In the genomic region with DNA sequence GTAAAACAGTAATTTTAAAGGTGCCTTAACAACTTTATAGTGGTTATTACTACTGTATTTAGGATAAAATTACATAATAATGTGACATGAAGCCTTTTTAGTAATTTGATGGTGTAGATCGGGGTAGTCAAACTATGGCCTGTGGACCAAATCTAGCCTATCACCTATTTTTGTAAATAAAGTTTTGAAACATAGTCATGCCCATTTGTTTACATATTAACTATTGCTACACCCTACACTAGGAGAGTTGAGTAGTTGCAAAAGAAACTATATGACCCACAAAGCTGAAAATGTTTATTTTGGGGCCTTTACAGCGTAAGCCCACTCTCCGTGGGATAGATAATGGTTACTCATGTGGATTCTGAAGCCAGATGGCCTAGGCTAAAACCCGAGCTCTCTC, we compare ENCODE assay signal across 31 cellular contexts.
"Had no signal": no experiment of that assay in that cellular context is flagged by ENCODE, and none has a peak within 500 bp of the region (broad histone marks: within the 10 kb centered on the region; RNA-seq: fewer than 3 reads in every experiment).

No MANE protein-coding gene starts in this region.

- H3K4me1 ChIP-seq: ascending aorta, SJCRH30 had no signal

- H3K9me3 ChIP-seq: ascending aorta, SJCRH30 had no signal

- H3K27ac ChIP-seq: ascending aorta, cardiac muscle cell, SJCRH30, SK-N-MC, WERI-Rb-1 had no signal

- H3K27me3 ChIP-seq: ascending aorta, cardiac muscle cell, SJCRH30 had no signal

- H3K9me3 Mint-ChIP-seq: activated CD4-positive, alpha-beta memory T cell treated with anti-CD3 and anti-CD28 coated beads, Interleukin-2, amount 10 ng/mL, durations not matched to agents 7 days and 5 days; activated naive CD8-positive, alpha-beta T cell treated with anti-CD3 and anti-CD28 coated beads, Interleukin-2, amount 10 ng/mL, durations not matched to agents 7 days and 5 days; central memory CD8-positive, alpha-beta T cell had no signal

- H3K27me3 Mint-ChIP-seq: activated CD4-positive, alpha-beta memory T cell treated with anti-CD3 and anti-CD28 coated beads, Interleukin-2, amount 10 ng/mL, durations not matched to agents 7 days and 5 days; activated CD8-positive, alpha-beta memory T cell treated with anti-CD3 and anti-CD28 coated beads, Interleukin-2, amount 10 ng/mL, durations not matched to agents 7 days and 5 days; activated naive CD8-positive, alpha-beta T cell treated with anti-CD3 and anti-CD28 coated beads, Interleukin-2, amount 10 ng/mL, durations not matched to agents 7 days and 5 days; central memory CD8-positive, alpha-beta T cell had no signal

- H3K4me3 ChIP-seq: ascending aorta, cardiac muscle cell, SJCRH30, SK-N-MC had no signal

- H3K4me3 Mint-ChIP-seq: activated CD4-positive, alpha-beta memory T cell treated with anti-CD3 and anti-CD28 coated beads, Interleukin-2, amount 10 ng/mL, durations not matched to agents 7 days and 5 days; activated CD8-positive, alpha-beta memory T cell treated with anti-CD3 and anti-CD28 coated beads, Interleukin-2, amount 10 ng/mL, durations not matched to agents 7 days and 5 days; activated naive CD8-positive, alpha-beta T cell treated with anti-CD3 and anti-CD28 coated beads, Interleukin-2, amount 10 ng/mL, durations not matched to agents 7 days and 5 days; central memory CD8-positive, alpha-beta T cell had no signal

- DNase-seq: activated CD4-positive, alpha-beta memory T cell treated with anti-CD3 and anti-CD28 coated beads, Interleukin-2, amount 10 ng/mL, durations not matched to agents 7 days and 5 days; activated CD4-positive, alpha-beta T cell treated with anti-CD3 and anti-CD28 coated beads for 1 hour; activated CD4-positive, alpha-beta T cell treated with anti-CD3 and anti-CD28 coated beads for 48 hours; activated CD4-positive, CD25-positive, alpha-beta regulatory T cell; activated CD8-positive, alpha-beta memory T cell treated with anti-CD3 and anti-CD28 coated beads for 24 hours; activated CD8-positive, alpha-beta memory T cell treated with anti-CD3 and anti-CD28 coated beads, Interleukin-2, amount 10 ng/mL, durations not matched to agents 7 days and 5 days; activated CD8-positive, alpha-beta memory T cell treated with anti-CD3 and anti-CD28 coated beads, Interleukin-2, amount 50 U/mL, for 48 hours; activated effector memory CD4-positive, alpha-beta T cell treated with Interleukin-2 at 50 U/mL for 16 hours; activated naive CD4-positive, alpha-beta T cell treated with anti-CD3 and anti-CD28 coated beads, Interleukin-2, amount 50 U/mL, for 16 hours; activated naive CD8-positive, alpha-beta T cell treated with anti-CD3 and anti-CD28 coated beads, Interleukin-2, amount 10 ng/mL, durations not matched to agents 7 days and 5 days; activated T-cell treated with anti-CD3 and anti-CD28 coated beads, Interleukin-2, amount 50 U/mL, for 48 hours; amygdala; NCI-H1105; NCI-H1417 treated with DMSO at 0.1 percent for 48 hours; NCI-H187 treated with DMSO at 0.1 percent for 48 hours; NCI-H2081; NCI-H2171 treated with DMSO at 0.1 percent for 48 hours; NCI-H2227 treated with DMSO at 0.1 percent for 48 hours; NCI-H446; NCI-H510A treated with DMSO at 0.1 percent for 48 hours; NCI-H69; NCI-H82; SHP77; SJCRH30; T1000; WERI-Rb-1 had no signal

- H3K27ac Mint-ChIP-seq: activated CD4-positive, alpha-beta memory T cell treated with anti-CD3 and anti-CD28 coated beads, Interleukin-2, amount 10 ng/mL, durations not matched to agents 7 days and 5 days; activated CD8-positive, alpha-beta memory T cell treated with anti-CD3 and anti-CD28 coated beads, Interleukin-2, amount 10 ng/mL, durations not matched to agents 7 days and 5 days; activated naive CD8-positive, alpha-beta T cell treated with anti-CD3 and anti-CD28 coated beads, Interleukin-2, amount 10 ng/mL, durations not matched to agents 7 days and 5 days had no signal

- ATAC-seq: activated CD8-positive, alpha-beta memory T cell treated with anti-CD3 and anti-CD28 coated beads, Interleukin-2, amount 10 ng/mL, durations not matched to agents 7 days and 5 days; Panc1 had no signal
